10 cellular contexts compared by ENCODE assay signal in genomic region chr17:41521574-41522261, GRCh38. TPM values are rescaled to one million over a fixed set of nuclear protein-coding genes. Genes with fewer than 3 reads are reported as not detected.
DNase-seq lines count a peak whose midpoint lies in the region; FAIRE-seq and TF ChIP-seq lines count a peak whose summit lies in the region.
"Had no signal": no experiment of that assay in that cellular context is flagged by ENCODE, and none has a peak within 500 bp of the region (broad histone marks: within the 10 kb centered on the region; RNA-seq: fewer than 3 reads in every experiment).

No MANE protein-coding gene starts in this region.

- H3K4me1 Mint-ChIP-seq in activated CD4-positive, alpha-beta memory T cell treated with anti-CD3 and anti-CD28 coated beads, Interleukin-2, amount 10 ng/mL, durations not matched to agents 7 days and 5 days = no peaks in the 10 kb centered on the region
- H3K4me1 Mint-ChIP-seq: activated naive CD8-positive, alpha-beta T cell treated with anti-CD3 and anti-CD28 coated beads, Interleukin-2, amount 10 ng/mL, durations not matched to agents 7 days and 5 days had no signal

- POLR2A ChIA-PET in activated CD4-positive, alpha-beta memory T cell treated with anti-CD3 and anti-CD28 coated beads, Interleukin-2, amount 10 ng/mL, durations not matched to agents 7 days and 5 days (lab: Charles Lee) = no interaction called here

- DNase-seq in H4 (ENCODE audit: low spot score) (peak; percentile 88), SJSA1 (ENCODE audit: low read depth in 1 of 2, low spot score in 2 of 2) (peak; percentile 84 to 85), fibroblast of villous mesenchyme (ENCODE audit: low read depth) (peak; percentile 53), small intestine (peak; percentile 91), NCI-H187 (lab: John Stamatoyannopoulos, UW) (no peak), uterus (no peak), GM19238 (ENCODE audit: insufficient read length, low spot score) (no peak)
- no peak for DNase-seq in activated CD4-positive, alpha-beta memory T cell treated with anti-CD3 and anti-CD28 coated beads, Interleukin-2, amount 10 ng/mL, durations not matched to agents 7 days and 5 days
- DNase-seq: activated naive CD8-positive, alpha-beta T cell treated with anti-CD3 and anti-CD28 coated beads, Interleukin-2, amount 10 ng/mL, durations not matched to agents 7 days and 5 days; SHP77 treated with DMSO at 0.1 percent for 48 hours had no signal

- intact Hi-C loops in uterus (cut with DNase I; ENCODE audit: low total_unique reads) = no loop called here

- H3K4me1 ChIP-seq in SJSA1 (replicated peaks) (peaks cover 41% of the 10 kb centered on the region), small intestine (ENCODE audit: control insufficient read depth in 2 of 2, insufficient read depth in 1 of 2, low read depth in 1 of 2, low read length in 1 of 2) (peaks cover 0 to 3% of the 10 kb centered on the region in 2 donors), uterus (no peaks in the 10 kb centered on the region)

- H3K9me3 ChIP-seq in SJSA1 (replicated peaks) (no peaks in the 10 kb centered on the region), small intestine (ENCODE audit: control insufficient read depth, low read depth) (no peaks in the 10 kb centered on the region), uterus (no peaks in the 10 kb centered on the region)

- H3K36me3 Mint-ChIP-seq in activated CD4-positive, alpha-beta memory T cell treated with anti-CD3 and anti-CD28 coated beads, Interleukin-2, amount 10 ng/mL, durations not matched to agents 7 days and 5 days (ENCODE audit: low read depth) = no peaks in the 10 kb centered on the region
- H3K36me3 Mint-ChIP-seq: activated naive CD8-positive, alpha-beta T cell treated with anti-CD3 and anti-CD28 coated beads, Interleukin-2, amount 10 ng/mL, durations not matched to agents 7 days and 5 days had no signal

- H3K27ac ChIP-seq in SJSA1 (peak overlapping the region; percentile 88), small intestine (ENCODE audit: low read depth in 1 of 2, low read length in 1 of 2) (peak overlapping the region; percentile 93 to 97), uterus (no peak overlapping the region)

- H3K4me3 ChIP-seq in SJSA1 (no peak overlapping the region), fibroblast of villous mesenchyme (ENCODE audit: low read depth, low read length) (no peak overlapping the region), small intestine (ENCODE audit: low read depth in 1 of 2, low read length in 2 of 2) (no peak overlapping the region), uterus (no peak overlapping the region)

- H3K27me3 ChIP-seq in SJSA1 (replicated peaks) (no peaks in the 10 kb centered on the region), small intestine (ENCODE audit: control insufficient read depth in 2 of 2, insufficient read depth in 2 of 2, low read length in 2 of 2) (peaks cover 0 to 1% of the 10 kb centered on the region in 2 donors), uterus (no peaks in the 10 kb centered on the region)

- no peak for TF ChIP-seq CTCF in fibroblast of villous mesenchyme (IDR thresholded peaks at IDR 0.05; ENCODE audit: insufficient read depth, low read depth, low read length)
- TF ChIP-seq CTCF in uterus (IDR thresholded peaks at IDR 0.05) = no peak

- CTCF ChIA-PET in activated CD4-positive, alpha-beta memory T cell treated with anti-CD3 and anti-CD28 coated beads, Interleukin-2, amount 10 ng/mL, durations not matched to agents 7 days and 5 days (lab: Charles Lee) = no interaction called here

- no peak for TF ChIP-seq POLR2A in uterus (IDR thresholded peaks at IDR 0.05)

- H3K27ac Mint-ChIP-seq in activated CD4-positive, alpha-beta memory T cell treated with anti-CD3 and anti-CD28 coated beads, Interleukin-2, amount 10 ng/mL, durations not matched to agents 7 days and 5 days = no peak overlapping the region
- H3K27ac Mint-ChIP-seq: activated naive CD8-positive, alpha-beta T cell treated with anti-CD3 and anti-CD28 coated beads, Interleukin-2, amount 10 ng/mL, durations not matched to agents 7 days and 5 days had no signal

- no peak for FAIRE-seq in small intestine (lab: Jason Lieb, UNC)

- H3K36me3 ChIP-seq in SJSA1 (no peaks in the 10 kb centered on the region), small intestine (ENCODE audit: control insufficient read depth in 2 of 2, insufficient read depth in 2 of 2, low read length in 2 of 2) (peaks cover 5 to 6% of the 10 kb centered on the region in 2 donors), uterus (no peaks in the 10 kb centered on the region)

- 11 to 63% (median 37%) methylated on average over 6 of the region's 6 CpGs for WGBS in small intestine, 3 donors

- H3K9me3 Mint-ChIP-seq in activated CD4-positive, alpha-beta memory T cell treated with anti-CD3 and anti-CD28 coated beads, Interleukin-2, amount 10 ng/mL, durations not matched to agents 7 days and 5 days = no peaks in the 10 kb centered on the region
- H3K9me3 Mint-ChIP-seq: activated naive CD8-positive, alpha-beta T cell treated with anti-CD3 and anti-CD28 coated beads, Interleukin-2, amount 10 ng/mL, durations not matched to agents 7 days and 5 days had no signal

- H3K27me3 Mint-ChIP-seq in activated CD4-positive, alpha-beta memory T cell treated with anti-CD3 and anti-CD28 coated beads, Interleukin-2, amount 10 ng/mL, durations not matched to agents 7 days and 5 days = peaks cover 6% of the 10 kb centered on the region

- no peak overlapping the region for H3K4me3 Mint-ChIP-seq in activated CD4-positive, alpha-beta memory T cell treated with anti-CD3 and anti-CD28 coated beads, Interleukin-2, amount 10 ng/mL, durations not matched to agents 7 days and 5 days
- H3K4me3 Mint-ChIP-seq: activated naive CD8-positive, alpha-beta T cell treated with anti-CD3 and anti-CD28 coated beads, Interleukin-2, amount 10 ng/mL, durations not matched to agents 7 days and 5 days had no signal

RNA-seq across cellular contexts. Expression of gene KRT15, which starts 3.0 kb away (rescaled TPM):
- total RNA-seq in H4 (2014; rRNA removed; shearing (Covaris generic)) = 0.35 and 1.5 TPM in 2 replicates
- 1.6 and 3.9 TPM in 2 replicates for total RNA-seq in SJSA1 (2014; rRNA removed; shearing (Covaris generic))
- 0.43 and 1.3 TPM in 2 replicates for total RNA-seq in fibroblast of villous mesenchyme
- polyA plus RNA-seq in small intestine = 10 to 100 TPM in 2 of 3 donors, 1 to 10 TPM in 1; 2.5 to 18.9 (median 10.7) TPM
- total RNA-seq in uterus = 10 to 100 TPM in 1 of 4 donors, 1 to 10 TPM in 1, under 1 TPM in 1, not detected in 1; 0.41 to 11.5 (median 1.6) TPM
- not detected for total RNA-seq in activated CD4-positive, alpha-beta memory T cell treated with anti-CD3 and anti-CD28 coated beads, Interleukin-2, amount 10 ng/mL, durations not matched to agents 7 days and 5 days
- total RNA-seq: activated naive CD8-positive, alpha-beta T cell treated with anti-CD3 and anti-CD28 coated beads, Interleukin-2, amount 10 ng/mL, durations not matched to agents 7 days and 5 days had no signal

RNA-seq across cellular contexts. Expression of gene KRT19, which starts 6.4 kb away (rescaled TPM):
- total RNA-seq in H4 (2014; rRNA removed; shearing (Covaris generic)) = 0.17 TPM in 1 of 2 replicates, not detected in the other
- not detected in 2 replicates for total RNA-seq in SJSA1 (2014; rRNA removed; shearing (Covaris generic))
- 579 and 604 TPM in 2 replicates for total RNA-seq in fibroblast of villous mesenchyme
- 1,000 to 10,000 TPM; 1,124 to 1,607 (median 1,420) TPM for polyA plus RNA-seq in small intestine
- 100 to 1,000 TPM in 2 of 4 donors, 10 to 100 TPM in 1, under 1 TPM in 1; 0.88 to 120 (median 77.2) TPM for total RNA-seq in uterus
- not detected for total RNA-seq in activated CD4-positive, alpha-beta memory T cell treated with anti-CD3 and anti-CD28 coated beads, Interleukin-2, amount 10 ng/mL, durations not matched to agents 7 days and 5 days
- total RNA-seq: activated naive CD8-positive, alpha-beta T cell treated with anti-CD3 and anti-CD28 coated beads, Interleukin-2, amount 10 ng/mL, durations not matched to agents 7 days and 5 days had no signal

RNA-seq across cellular contexts. Expression of gene KRT13, which starts 16.3 kb away (rescaled TPM):
- total RNA-seq in H4 (2014; rRNA removed; shearing (Covaris generic)) = not detected in 2 replicates
- not detected in 2 replicates for total RNA-seq in SJSA1 (2014; rRNA removed; shearing (Covaris generic))
- not detected in 2 replicates for total RNA-seq in fibroblast of villous mesenchyme
- 10 to 100 TPM; 10.3 to 37.6 (median 26.2) TPM for polyA plus RNA-seq in small intestine
- total RNA-seq in uterus = 1 to 10 TPM; 1.5 to 6.4 (median 3.0) TPM
- not detected for total RNA-seq in activated CD4-positive, alpha-beta memory T cell treated with anti-CD3 and anti-CD28 coated beads, Interleukin-2, amount 10 ng/mL, durations not matched to agents 7 days and 5 days
- total RNA-seq: activated naive CD8-positive, alpha-beta T cell treated with anti-CD3 and anti-CD28 coated beads, Interleukin-2, amount 10 ng/mL, durations not matched to agents 7 days and 5 days had no signal

RNA-seq across cellular contexts. Expression of gene KRT36, which starts 32.0 kb away (rescaled TPM):
- total RNA-seq in H4 (2014; rRNA removed; shearing (Covaris generic)) = not detected in 2 replicates
- total RNA-seq in SJSA1 (2014; rRNA removed; shearing (Covaris generic)) = not detected in 2 replicates
- total RNA-seq in fibroblast of villous mesenchyme (under 0.01 TPM in 2 replicates), uterus (not detected)
- polyA plus RNA-seq in small intestine = not detected
- total RNA-seq in activated CD4-positive, alpha-beta memory T cell treated with anti-CD3 and anti-CD28 coated beads, Interleukin-2, amount 10 ng/mL, durations not matched to agents 7 days and 5 days = not detected
- total RNA-seq: activated naive CD8-positive, alpha-beta T cell treated with anti-CD3 and anti-CD28 coated beads, Interleukin-2, amount 10 ng/mL, durations not matched to agents 7 days and 5 days had no signal

RNA-seq across cellular contexts. Expression of gene KRT35, which starts 40.8 kb away (rescaled TPM):
- total RNA-seq in H4 (2014; rRNA removed; shearing (Covaris generic)) = not detected in 2 replicates
- total RNA-seq in SJSA1 (2014; rRNA removed; shearing (Covaris generic)) = not detected in 2 replicates
- total RNA-seq in fibroblast of villous mesenchyme (not detected in 2 replicates), uterus (not detected)
- not detected for polyA plus RNA-seq in small intestine
- not detected for total RNA-seq in activated CD4-positive, alpha-beta memory T cell treated with anti-CD3 and anti-CD28 coated beads, Interleukin-2, amount 10 ng/mL, durations not matched to agents 7 days and 5 days
- total RNA-seq: activated naive CD8-positive, alpha-beta T cell treated with anti-CD3 and anti-CD28 coated beads, Interleukin-2, amount 10 ng/mL, durations not matched to agents 7 days and 5 days had no signal

Comparison
In these comparisons a context has a peak if more than half of its experiments do, and no peak if none do; other contexts are left out.
1. DNase-seq: peak in H4 (single experiment), SJSA1 (2 of 2), fibroblast of villous mesenchyme (single experiment) and small intestine (single experiment); none in NCI-H187 (0 of 2), uterus (0 of 2), activated CD4-positive, alpha-beta memory T cell treated with anti-CD3 and anti-CD28 coated beads, Interleukin-2, amount 10 ng/mL, durations not matched to agents 7 days and 5 days (single experiment) and GM19238 (single experiment).
2. H3K27ac ChIP-seq: peak in SJSA1 (single experiment) and small intestine (2 of 2); none in uterus (0 of 2).